1 cellular context compared by ENCODE assay signal in the genomic region with DNA sequence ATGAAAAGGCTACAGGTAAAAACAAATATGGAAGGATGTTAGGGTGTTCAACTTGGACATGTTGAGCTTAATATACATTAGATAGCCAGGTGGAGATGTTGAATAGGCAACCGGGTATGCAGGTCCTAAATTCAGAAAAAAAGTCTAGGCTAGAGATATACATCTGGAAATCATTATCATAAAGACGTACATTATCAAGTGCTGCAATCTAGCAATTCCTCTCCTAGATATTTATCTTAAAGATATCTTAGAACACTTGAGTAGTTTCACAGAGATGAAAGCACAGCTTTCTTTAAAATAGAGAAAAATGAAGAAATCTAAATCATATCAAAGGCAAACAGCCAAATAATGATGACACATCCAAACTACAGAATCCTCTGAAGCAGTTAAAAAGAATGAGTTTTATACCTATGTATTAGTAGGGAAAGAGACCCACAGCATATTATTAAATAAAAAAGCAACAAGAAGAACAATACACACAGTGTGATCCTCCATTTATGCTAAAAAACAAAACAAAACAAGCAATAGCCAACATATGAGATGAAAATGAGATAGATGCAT.
A peak's percentile ranks its signal among the peaks of the same experiment; 100 is the strongest.
TF ChIP-seq lines count a peak whose summit lies in the region.

No MANE protein-coding gene starts in this region.

TF ChIP-seq in A549, 52 proteins besides CTCF, POLR2A, EP300 and RAD21:
- no peak for TF ChIP-seq ZNF302 (CRISPR knock-in tag; IDR thresholded peaks at IDR 0.05)
- TF ChIP-seq MAFK (IDR thresholded peaks at IDR 0.05; ENCODE audit: partially characterized antibody), result peak; percentile 28
- TF ChIP-seq CBX8 (IDR thresholded peaks at IDR 0.05), result no peak
TF ChIP-seq in A549: peak in this region for 1.
